2 cellular contexts compared by ENCODE assay signal in genomic region chr4:74370912-74371311, GRCh38.
TF ChIP-seq lines count a peak whose summit lies in the region.

No MANE protein-coding gene starts in this region.

TF ChIP-seq in HCT116, 20 proteins besides CTCF, POLR2A, EP300 and RAD21 (continued from another document):
- TF ChIP-seq REST (IDR thresholded peaks at IDR 0.05; ENCODE audit: low read depth) (no peak), SRF (IDR thresholded peaks at IDR 0.05; ENCODE audit: low read depth) (no peak), EGR1 (IDR thresholded peaks at IDR 0.05; ENCODE audit: low read depth) (no peak), YY1 (IDR thresholded peaks at IDR 0.05; ENCODE audit: extremely low read depth, insufficient replicate concordance, low read depth, low read length) (peak; percentile 31), EZH2phosphoT487 (IDR thresholded peaks at IDR 0.05; ENCODE audit: borderline replicate concordance) (no peak), CBX3 (IDR thresholded peaks at IDR 0.05; ENCODE audit: low read depth) (no peak), FOSL1 (IDR thresholded peaks at IDR 0.05; ENCODE audit: low read depth) (no peak)
- TF ChIP-seq, protein P1, sequence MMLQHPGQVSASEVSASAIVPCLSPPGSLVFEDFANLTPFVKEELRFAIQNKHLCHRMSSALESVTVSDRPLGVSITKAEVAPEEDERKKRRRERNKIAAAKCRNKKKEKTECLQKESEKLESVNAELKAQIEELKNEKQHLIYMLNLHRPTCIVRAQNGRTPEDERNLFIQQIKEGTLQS (IDR thresholded peaks at IDR 0.05): no peak

TF ChIP-seq in WTC11, 78 proteins besides CTCF, POLR2A, EP300 and RAD21 (continued from another document):
- no peak for TF ChIP-seq ATF2 (CRISPR knock-in tag; IDR thresholded peaks at IDR 0.05; ENCODE audit: borderline replicate concordance, low read depth)
